39 cellular contexts compared by ENCODE assay signal in the genomic region with DNA sequence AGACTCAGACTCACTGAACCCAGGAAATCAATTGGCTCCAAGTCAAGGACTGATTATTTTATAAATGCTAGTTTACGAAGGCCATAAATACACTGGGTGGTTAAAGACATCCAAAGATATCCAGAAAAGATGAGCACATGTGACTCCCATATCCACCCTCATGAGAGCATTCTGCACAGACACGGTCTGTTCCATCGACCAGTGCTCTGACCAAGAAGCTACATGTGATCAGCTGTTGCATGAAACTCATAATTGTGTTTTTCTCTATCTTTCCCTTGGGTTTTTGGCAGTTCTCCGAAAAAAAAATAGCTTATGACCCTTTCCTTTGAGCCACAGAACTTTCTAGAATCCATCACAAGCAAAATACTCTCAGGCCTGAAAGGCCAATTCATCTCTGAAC. TPM values are rescaled to one million over a fixed set of nuclear protein-coding genes. Genes with fewer than 3 reads are reported as not detected.
"Had no signal": no experiment of that assay in that cellular context is flagged by ENCODE, and none has a peak within 500 bp of the region (broad histone marks: within the 10 kb centered on the region; RNA-seq: fewer than 3 reads in every experiment).

No MANE protein-coding gene starts in this region.

- H3K4me3 Mint-ChIP-seq: activated CD4-positive, alpha-beta memory T cell treated with anti-CD3 and anti-CD28 coated beads, Interleukin-2, amount 10 ng/mL, durations not matched to agents 7 days and 5 days; activated CD4-positive, alpha-beta T cell treated with anti-CD3 and anti-CD28 coated beads for 36 hours; activated CD4-positive, alpha-beta T cell treated with anti-CD3 and anti-CD28 coated beads, Interleukin-2, amount 10 ng/mL, durations not matched to agents 7 days and 5 days; activated CD8-positive, alpha-beta T cell treated with anti-CD3 and anti-CD28 coated beads, Interleukin-2, amount 10 ng/mL, durations not matched to agents 7 days and 5 days; activated naive CD4-positive, alpha-beta T cell treated with anti-CD3 and anti-CD28 coated beads for 36 hours; activated naive CD8-positive, alpha-beta T cell treated with anti-CD3 and anti-CD28 coated beads for 36 hours; activated T-cell treated with anti-CD3 and anti-CD28 coated beads, Interleukin-2, amount 50 U/mL, for 4 hours; activated T-cell treated with anti-CD3 and anti-CD28 coated beads, Interleukin-2, amount 50 U/mL, for 72 hours; activated T-helper 1 cell treated with anti-CD3 and anti-CD28 coated beads, Interleukin-12 subunit alpha, Interleukin-12 subunit beta, Interleukin-2, Interleukin-4 antibody, amounts not matched to agents 30 ng/mL and 10 ng/mL and 1 ng/mL, durations not matched to agents 14 hours and 24 hours and 36 hours; activated T-helper 17 cell treated with anti-CD3 and anti-CD28 coated beads, Interleukin-2, amount 50 U/mL, for 72 hours; T-helper 1 cell treated with Interleukin-12 subunit alpha and Interleukin-12 subunit beta and Interleukin-4 antibody, amounts not matched to agents 30 μg/mL and 1 μg/mL, for 36 hours; T-helper 2 cell treated with Interferon-gamma antibody and Interleukin-4, amounts not matched to agents 5 μg/mL and 100 μg/mL, for 36 hours; WTC11 had no signal

- H3K27ac ChIP-seq: adrenal gland, body of pancreas, brain microvascular endothelial cell, breast epithelium, VCaP had no signal

- DNase-seq: activated CD4-positive, alpha-beta memory T cell treated with anti-CD3 and anti-CD28 coated beads, Interleukin-2, amount 10 ng/mL, durations not matched to agents 7 days and 5 days; activated CD4-positive, alpha-beta T cell treated with anti-CD3 and anti-CD28 coated beads for 1 hour; activated CD4-positive, alpha-beta T cell treated with anti-CD3 and anti-CD28 coated beads for 36 hours; activated CD4-positive, alpha-beta T cell treated with anti-CD3 and anti-CD28 coated beads for 48 hours; activated CD4-positive, alpha-beta T cell treated with anti-CD3 and anti-CD28 coated beads, Interleukin-2, amount 10 ng/mL, durations not matched to agents 7 days and 5 days; activated CD4-positive, alpha-beta T cell treated with anti-CD3 and anti-CD28 coated beads, Interleukin-2, amount 50 U/mL, for 48 hours; activated CD4-positive, CD25-positive, alpha-beta regulatory T cell; activated CD8-positive, alpha-beta memory T cell treated with anti-CD3 and anti-CD28 coated beads for 24 hours; activated CD8-positive, alpha-beta memory T cell treated with anti-CD3 and anti-CD28 coated beads, Interleukin-2, amount 50 U/mL, for 4 hours; activated CD8-positive, alpha-beta T cell treated with anti-CD3 and anti-CD28 coated beads, Interleukin-2, amount 10 ng/mL, durations not matched to agents 7 days and 5 days; activated effector memory CD4-positive, alpha-beta T cell treated with anti-CD3 and anti-CD28 coated beads, Interleukin-2, amount 50 U/mL, for 16 hours; activated gamma-delta T cell treated with Interleukin-2 at 50 U/mL for 16 hours; activated naive CD4-positive, alpha-beta T cell; activated naive CD4-positive, alpha-beta T cell treated with anti-CD3 and anti-CD28 coated beads for 36 hours; activated naive CD4-positive, alpha-beta T cell treated with anti-CD3 and anti-CD28 coated beads, Interleukin-2, amount 50 U/mL, for 16 hours; activated naive CD8-positive, alpha-beta T cell treated with anti-CD3 and anti-CD28 coated beads for 36 hours; activated T-cell treated with anti-CD3 and anti-CD28 coated beads for 4 hours; activated T-cell treated with anti-CD3 and anti-CD28 coated beads, Interleukin-2, amount 50 U/mL, for 1 hour; activated T-cell treated with anti-CD3 and anti-CD28 coated beads, Interleukin-2, amount 50 U/mL, for 4 hours; activated T-cell treated with anti-CD3 and anti-CD28 coated beads, Interleukin-2, amount 50 U/mL, for 72 hours; adrenal gland; amniotic stem cell; aorta; body of pancreas; brain microvascular endothelial cell; central memory CD4-positive, alpha-beta T cell; T-helper 1 cell; T-helper 2 cell; T-helper 9 cell had no signal

- H3K36me3 ChIP-seq: adrenal gland, brain microvascular endothelial cell, breast epithelium had no signal

- H3K9me3 ChIP-seq: adrenal gland, body of pancreas, breast epithelium had no signal

- H3K27ac Mint-ChIP-seq: activated CD4-positive, alpha-beta memory T cell treated with anti-CD3 and anti-CD28 coated beads, Interleukin-2, amount 10 ng/mL, durations not matched to agents 7 days and 5 days; activated CD4-positive, alpha-beta T cell treated with anti-CD3 and anti-CD28 coated beads for 36 hours; activated CD4-positive, alpha-beta T cell treated with anti-CD3 and anti-CD28 coated beads, Interleukin-2, amount 10 ng/mL, durations not matched to agents 7 days and 5 days; activated CD8-positive, alpha-beta T cell treated with anti-CD3 and anti-CD28 coated beads, Interleukin-2, amount 10 ng/mL, durations not matched to agents 7 days and 5 days; activated naive CD4-positive, alpha-beta T cell treated with anti-CD3 and anti-CD28 coated beads for 36 hours; activated naive CD4-positive, alpha-beta T cell treated with anti-CD3 and anti-CD28 coated beads, Interleukin-2, amount 50 U/mL, for 72 hours; activated naive CD8-positive, alpha-beta T cell treated with anti-CD3 and anti-CD28 coated beads for 36 hours; activated T-cell treated with anti-CD3 and anti-CD28 coated beads, Interleukin-2, amount 50 U/mL, for 72 hours; activated T-helper 1 cell treated with anti-CD3 and anti-CD28 coated beads, Interleukin-12 subunit alpha, Interleukin-12 subunit beta, Interleukin-2, Interleukin-4 antibody, amounts not matched to agents 30 ng/mL and 10 ng/mL and 1 ng/mL, durations not matched to agents 14 hours and 24 hours and 36 hours; activated T-helper 17 cell treated with anti-CD3 and anti-CD28 coated beads, Interleukin-2, amount 50 U/mL, for 72 hours; T-helper 1 cell treated with Interleukin-12 subunit alpha and Interleukin-12 subunit beta and Interleukin-4 antibody, amounts not matched to agents 30 μg/mL and 1 μg/mL, for 36 hours; T-helper 2 cell treated with Interferon-gamma antibody and Interleukin-4, amounts not matched to agents 5 μg/mL and 100 μg/mL, for 36 hours; WTC11 had no signal

- H3K9me3 Mint-ChIP-seq: activated CD4-positive, alpha-beta memory T cell treated with anti-CD3 and anti-CD28 coated beads, Interleukin-2, amount 10 ng/mL, durations not matched to agents 7 days and 5 days; activated CD4-positive, alpha-beta T cell treated with anti-CD3 and anti-CD28 coated beads, Interleukin-2, amount 10 ng/mL, durations not matched to agents 7 days and 5 days; activated naive CD4-positive, alpha-beta T cell treated with anti-CD3 and anti-CD28 coated beads for 36 hours; activated naive CD4-positive, alpha-beta T cell treated with anti-CD3 and anti-CD28 coated beads, Interleukin-2, amount 50 U/mL, for 72 hours; activated naive CD8-positive, alpha-beta T cell treated with anti-CD3 and anti-CD28 coated beads for 36 hours; activated T-cell treated with anti-CD3 and anti-CD28 coated beads, Interleukin-2, amount 50 U/mL, for 4 hours; activated T-cell treated with anti-CD3 and anti-CD28 coated beads, Interleukin-2, amount 50 U/mL, for 72 hours; activated T-helper 1 cell treated with anti-CD3 and anti-CD28 coated beads, Interleukin-12 subunit alpha, Interleukin-12 subunit beta, Interleukin-2, Interleukin-4 antibody, amounts not matched to agents 30 ng/mL and 10 ng/mL and 1 ng/mL, durations not matched to agents 14 hours and 24 hours and 36 hours; activated T-helper 17 cell treated with anti-CD3 and anti-CD28 coated beads, Interleukin-2, amount 50 U/mL, for 72 hours; T-helper 1 cell treated with Interleukin-12 subunit alpha and Interleukin-12 subunit beta and Interleukin-4 antibody, amounts not matched to agents 30 μg/mL and 1 μg/mL, for 36 hours; T-helper 2 cell treated with Interferon-gamma antibody and Interleukin-4, amounts not matched to agents 5 μg/mL and 100 μg/mL, for 36 hours; WTC11 had no signal

- H3K4me3 ChIP-seq: adrenal gland, body of pancreas, breast epithelium had no signal

- H3K36me3 Mint-ChIP-seq: activated naive CD4-positive, alpha-beta T cell treated with anti-CD3 and anti-CD28 coated beads, Interleukin-2, amount 50 U/mL, for 72 hours; activated naive CD8-positive, alpha-beta T cell treated with anti-CD3 and anti-CD28 coated beads for 36 hours had no signal

- ATAC-seq: activated CD4-positive, alpha-beta T cell treated with anti-CD3 and anti-CD28 coated beads for 36 hours; activated CD4-positive, CD25-positive, alpha-beta regulatory T cell treated with anti-CD3 and anti-CD28 coated beads, Interleukin-2, amount 50 U/mL, for 24 hours; activated CD8-positive, alpha-beta T cell treated with anti-CD3 and anti-CD28 coated beads, Interleukin-2, amount 10 ng/mL, durations not matched to agents 7 days and 5 days; activated naive CD4-positive, alpha-beta T cell treated with anti-CD3 and anti-CD28 coated beads, Interleukin-2, amount 50 U/mL, for 72 hours; activated T-cell treated with anti-CD3 and anti-CD28 coated beads, Interleukin-2, amount 50 U/mL, for 4 hours; activated T-cell treated with anti-CD3 and anti-CD28 coated beads, Interleukin-2, amount 50 U/mL, for 72 hours; activated T-helper 17 cell treated with anti-CD3 and anti-CD28 coated beads, Interleukin-2, amount 50 U/mL, for 72 hours; body of pancreas; WTC11 had no signal

- H3K27me3 Mint-ChIP-seq: activated naive CD8-positive, alpha-beta T cell treated with anti-CD3 and anti-CD28 coated beads for 36 hours had no signal

- H3K27me3 ChIP-seq: body of pancreas, brain microvascular endothelial cell had no signal

RNA-seq across cellular contexts. Expression of a gene that starts 4.8 kb away (rescaled TPM):
- total RNA-seq: activated CD4-positive, alpha-beta memory T cell treated with anti-CD3 and anti-CD28 coated beads, Interleukin-2, amount 10 ng/mL, durations not matched to agents 7 days and 5 days; activated CD4-positive, alpha-beta T cell treated with anti-CD3 and anti-CD28 coated beads for 36 hours; activated CD4-positive, alpha-beta T cell treated with anti-CD3 and anti-CD28 coated beads, Interleukin-2, amount 10 ng/mL, durations not matched to agents 7 days and 5 days; activated CD8-positive, alpha-beta T cell treated with anti-CD3 and anti-CD28 coated beads, Interleukin-2, amount 10 ng/mL, durations not matched to agents 7 days and 5 days; activated naive CD4-positive, alpha-beta T cell treated with anti-CD3 and anti-CD28 coated beads for 36 hours; activated naive CD4-positive, alpha-beta T cell treated with anti-CD3 and anti-CD28 coated beads, Interleukin-2, amount 50 U/mL, for 72 hours; activated naive CD8-positive, alpha-beta T cell treated with anti-CD3 and anti-CD28 coated beads for 36 hours; activated T-cell treated with anti-CD3 and anti-CD28 coated beads, Interleukin-2, amount 50 U/mL, for 4 hours; activated T-cell treated with anti-CD3 and anti-CD28 coated beads, Interleukin-2, amount 50 U/mL, for 72 hours; activated T-helper 1 cell treated with anti-CD3 and anti-CD28 coated beads, Interleukin-12 subunit alpha, Interleukin-12 subunit beta, Interleukin-2, Interleukin-4 antibody, amounts not matched to agents 30 ng/mL and 10 ng/mL and 1 ng/mL, durations not matched to agents 14 hours and 24 hours and 36 hours; activated T-helper 17 cell treated with anti-CD3 and anti-CD28 coated beads, Interleukin-2, amount 50 U/mL, for 72 hours; astrocyte; WTC11 had no signal
